In genomic region chr4:186807809-186808634, GRCh38 we compare ENCODE assay signal across 17 cellular contexts.
DNase-seq lines count a peak whose midpoint lies in the region; ATAC-seq, FAIRE-seq and TF ChIP-seq lines count a peak whose summit lies in the region.
"Had no signal": no experiment of that assay in that cellular context is flagged by ENCODE, and none has a peak within 500 bp of the region (broad histone marks: within the 10 kb centered on the region; RNA-seq: fewer than 3 reads in every experiment).

No MANE protein-coding gene starts in this region.

- H3K9me3 ChIP-seq in liver (ENCODE audit: control insufficient read depth in 4 of 4, low read length in 3 of 4) (no peaks in the 10 kb centered on the region), WERI-Rb-1 (ENCODE audit: severe bottlenecking) (no peaks in the 10 kb centered on the region)
- H3K9me3 ChIP-seq: body of pancreas, Peyer's patch, psoas muscle had no signal

- no peak overlapping the region for H3K4me3 Mint-ChIP-seq in brain
- H3K4me3 Mint-ChIP-seq in stimulated activated memory B cell treated with anti-CD40 and anti-IgM and Interleukin-4, amounts not matched to agents 10 μg/mL and 1 μg/mL and 100 μg/mL, for 72 hours, result no peak overlapping the region
- H3K4me3 Mint-ChIP-seq: B cell, natural killer cell, T-cell had no signal

- peaks cover 0 to 18% (median 4%) of the 10 kb centered on the region in 5 experiments for H3K9me3 Mint-ChIP-seq in brain
- no peaks in the 10 kb centered on the region for H3K9me3 Mint-ChIP-seq in stimulated activated memory B cell treated with anti-CD40 and anti-IgM and Interleukin-4, amounts not matched to agents 10 μg/mL and 1 μg/mL and 100 μg/mL, for 72 hours

- no peaks in the 10 kb centered on the region for H3K27me3 Mint-ChIP-seq in brain
- no peaks in the 10 kb centered on the region for H3K27me3 Mint-ChIP-seq in stimulated activated memory B cell treated with anti-CD40 and anti-IgM and Interleukin-4, amounts not matched to agents 10 μg/mL and 1 μg/mL and 100 μg/mL, for 72 hours
- H3K27me3 Mint-ChIP-seq: B cell, T-cell had no signal

- H3K36me3 ChIP-seq in liver (ENCODE audit: control insufficient read depth in 4 of 4, insufficient read depth in 3 of 4, low read depth in 1 of 4, low read length in 3 of 4) (no peaks in the 10 kb centered on the region), WERI-Rb-1 (no peaks in the 10 kb centered on the region)
- H3K36me3 ChIP-seq: Peyer's patch had no signal

- H3K4me3 ChIP-seq in liver (ENCODE audit: low read depth in 1 of 3, low read length in 3 of 3) (no peak overlapping the region), WERI-Rb-1 (ENCODE audit: low read depth, low read length) (no peak overlapping the region)
- H3K4me3 ChIP-seq: body of pancreas, Peyer's patch, psoas muscle had no signal

- H3K9ac ChIP-seq in liver (ENCODE audit: low read depth in 1 of 2, low read length in 2 of 2), result no peak overlapping the region

- no peak for ATAC-seq in stimulated activated memory B cell treated with anti-CD40 and anti-IgM and Interleukin-4, amounts not matched to agents 10 μg/mL and 1 μg/mL and 100 μg/mL, for 72 hours
- ATAC-seq: body of pancreas, natural killer cell, psoas muscle, T-cell had no signal

- DNase-seq in AG20443 (ENCODE audit: low spot score) (peak; percentile 45), HTR-8/SVneo (ENCODE audit: insufficient read length, low spot score) (no peak), WERI-Rb-1 (no peak)
- no peak for DNase-seq in activated naive CD4-positive, alpha-beta T cell treated with anti-CD3 and anti-CD28 coated beads, Interleukin-2, amount 50 U/mL, for 16 hours
- DNase-seq in activated CD8-positive, alpha-beta memory T cell treated with anti-CD3 and anti-CD28 coated beads for 24 hours, result no peak
- DNase-seq: activated CD4-positive, CD25-positive, alpha-beta regulatory T cell; body of pancreas; natural killer cell; NCI-H187 treated with DMSO at 0.1 percent for 48 hours; NCI-H526; psoas muscle; T-cell had no signal

- H3K27me3 ChIP-seq in liver (ENCODE audit: control insufficient read depth in 4 of 4, insufficient read depth in 4 of 4, low read length in 3 of 4), result no peaks in the 10 kb centered on the region
- H3K27me3 ChIP-seq in WERI-Rb-1 (ENCODE audit: insufficient read depth, low read depth, severe bottlenecking), result peaks cover 77% of the 10 kb centered on the region
- H3K27me3 ChIP-seq: body of pancreas, Peyer's patch had no signal

- peak overlapping the region in 3 of 5 experiments; percentile 37 to 66 (median 50) for H3K27ac Mint-ChIP-seq in brain
- no peak overlapping the region for H3K27ac Mint-ChIP-seq in stimulated activated memory B cell treated with anti-CD40 and anti-IgM and Interleukin-4, amounts not matched to agents 10 μg/mL and 1 μg/mL and 100 μg/mL, for 72 hours
- H3K27ac Mint-ChIP-seq: B cell, natural killer cell, T-cell had no signal

- no peak for TF ChIP-seq RAD21 in liver (IDR thresholded peaks at IDR 0.05)

- no peak overlapping the region for H3K27ac ChIP-seq in liver (ENCODE audit: low read depth in 1 of 2, low read length in 2 of 2)
- no peak overlapping the region for H3K27ac ChIP-seq in WERI-Rb-1
- H3K27ac ChIP-seq: body of pancreas, Peyer's patch, psoas muscle had no signal

- peak; percentile 59 for FAIRE-seq in HTR-8/SVneo (lab: Jason Lieb, UNC)

- 87% methylated on average over 7 of the region's 7 CpGs for WGBS in liver

- H3K4me1 ChIP-seq in liver (ENCODE audit: control insufficient read depth in 4 of 4, insufficient read depth in 4 of 4, low read length in 3 of 4), result peaks cover 0 to 16% (median 11%) of the 10 kb centered on the region in 4 donors
- H3K4me1 ChIP-seq: psoas muscle had no signal

- no peaks in the 10 kb centered on the region for H3K36me3 Mint-ChIP-seq in brain
- no peaks in the 10 kb centered on the region for H3K36me3 Mint-ChIP-seq in stimulated activated memory B cell treated with anti-CD40 and anti-IgM and Interleukin-4, amounts not matched to agents 10 μg/mL and 1 μg/mL and 100 μg/mL, for 72 hours
- H3K36me3 Mint-ChIP-seq: natural killer cell, T-cell had no signal

- no peak for TF ChIP-seq CTCF in brain (conservative IDR thresholded peaks at IDR 0.05)
- TF ChIP-seq CTCF in liver (IDR thresholded peaks at IDR 0.05; ENCODE audit: low read depth, low read length, missing input control), result no peak
- no peak for TF ChIP-seq CTCF in WERI-Rb-1 (IDR thresholded peaks at IDR 0.05; ENCODE audit: low read depth, low read length)

- H3K4me1 Mint-ChIP-seq in brain, result peaks cover 20% of the 10 kb centered on the region
- no peaks in the 10 kb centered on the region for H3K4me1 Mint-ChIP-seq in stimulated activated memory B cell treated with anti-CD40 and anti-IgM and Interleukin-4, amounts not matched to agents 10 μg/mL and 1 μg/mL and 100 μg/mL, for 72 hours
- H3K4me1 Mint-ChIP-seq: B cell, natural killer cell, T-cell had no signal

TF ChIP-seq in liver, 16 proteins besides CTCF, POLR2A, EP300 and RAD21:
- TF ChIP-seq TAF1 (conservative IDR thresholded peaks at IDR 0.05) (no peak), YY1 (IDR thresholded peaks at IDR 0.05) (peak; percentile 32), NR2F2 (IDR thresholded peaks at IDR 0.05) (no peak)
